ENCODE assay signal across 1 cellular context in the genomic region with DNA sequence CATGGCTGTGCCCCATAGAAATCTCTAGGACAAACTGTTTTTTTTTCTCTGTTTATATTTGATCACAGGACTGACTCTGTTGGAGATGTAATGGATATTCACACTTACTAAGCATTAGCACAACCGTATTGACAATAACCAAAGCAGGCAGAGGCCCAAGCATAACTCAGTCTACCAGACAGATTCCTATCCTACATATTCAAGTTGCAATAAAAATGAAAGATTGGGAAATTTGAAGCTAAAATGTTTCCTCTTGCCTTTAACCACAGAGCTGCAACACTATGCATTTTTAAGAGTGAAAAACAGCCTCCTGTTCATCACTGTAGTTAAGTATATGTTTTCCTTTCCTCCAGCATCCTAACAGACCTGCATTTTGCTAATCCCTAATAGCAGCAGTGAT. TPM values are rescaled to one million over a fixed set of nuclear protein-coding genes. Genes with fewer than 3 reads are reported as not detected.
"Had no signal": no experiment of that assay in that cellular context is flagged by ENCODE, and none has a peak within 500 bp of the region (broad histone marks: within the 10 kb centered on the region; RNA-seq: fewer than 3 reads in every experiment).

No MANE protein-coding gene starts in this region.

RNA-seq across cellular contexts. Expression of a gene that starts 13.7 kb away (rescaled TPM):
- total RNA-seq: MCF 10A had no signal
